15 cellular contexts compared by ENCODE assay signal in the genomic region with DNA sequence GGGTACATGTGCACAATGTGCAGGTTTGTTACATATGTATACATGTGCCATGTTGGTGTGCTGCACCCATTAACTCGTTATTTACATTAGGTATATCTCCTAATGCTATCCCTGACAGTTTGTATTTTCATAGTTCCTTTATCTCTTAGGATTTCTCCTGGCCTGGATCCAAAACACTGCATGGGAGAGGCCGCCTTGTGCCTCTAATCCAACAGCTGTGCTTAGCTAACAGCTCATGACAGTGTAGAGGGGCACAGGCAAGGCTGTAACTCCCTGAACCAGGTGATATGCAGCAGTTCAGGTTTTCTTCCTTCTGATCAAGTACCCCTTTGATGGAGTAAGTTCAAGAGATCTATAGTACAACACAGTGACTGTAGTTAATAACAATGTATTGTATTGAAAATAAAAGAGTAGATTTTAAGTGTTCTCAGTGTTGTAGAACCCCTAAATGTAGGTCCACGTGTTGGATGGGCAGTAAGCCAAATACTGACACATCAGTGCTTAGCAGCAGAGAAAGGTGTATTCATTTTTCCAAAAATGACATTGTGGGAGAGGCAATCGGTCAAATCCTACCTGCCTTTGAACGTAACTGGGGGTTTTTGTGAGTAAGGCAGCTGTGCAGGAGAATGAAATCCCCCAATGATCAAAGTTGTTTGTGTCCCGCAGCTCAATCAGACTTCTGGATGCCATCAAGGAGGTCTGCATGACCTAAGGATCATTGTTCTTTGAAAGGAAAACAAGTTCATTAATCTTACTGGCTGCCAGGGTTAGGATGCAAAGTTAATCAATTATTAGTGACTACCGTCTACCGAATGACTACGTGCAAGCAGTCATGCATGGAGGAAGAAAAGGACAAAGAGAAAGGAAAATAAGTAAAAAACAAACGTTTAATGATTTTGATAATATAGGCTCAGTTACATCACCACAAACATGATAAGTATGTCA.
DNase-seq lines count a peak whose midpoint lies in the region; ATAC-seq lines count a peak whose summit lies in the region.
"Had no signal": no experiment of that assay in that cellular context is flagged by ENCODE, and none has a peak within 500 bp of the region (broad histone marks: within the 10 kb centered on the region; RNA-seq: fewer than 3 reads in every experiment).

No MANE protein-coding gene starts in this region.

- no peak for ATAC-seq in GM21737 (IDR thresholded peaks at IDR 0.05; ENCODE audit: unreplicated experiment)
- no peak for ATAC-seq in HG03175 (IDR thresholded peaks at IDR 0.05; ENCODE audit: unreplicated experiment)
- ATAC-seq: activated naive CD4-positive, alpha-beta T cell treated with anti-CD3 and anti-CD28 coated beads, Interleukin-2, amount 50 U/mL, for 72 hours; PC-3; stimulated activated memory B cell treated with anti-CD40 and anti-IgM and Interleukin-4, amounts not matched to agents 10 μg/mL and 1 μg/mL and 100 μg/mL, for 72 hours had no signal

- DNase-seq in COR-L47 (lab: John Stamatoyannopoulos, UW), result peak; percentile 69
- DNase-seq in NCI-H1105 (lab: John Stamatoyannopoulos, UW), result peak; percentile 25
- DNase-seq in astrocyte of the hippocampus (ENCODE audit: low read depth, low spot score), result peak; percentile 13
- peak; percentile 93 for DNase-seq in kidney tubule cell (ENCODE audit: low spot score)
- no peak for DNase-seq in mesenteric fat pad (ENCODE audit: low spot score)
- no peak for DNase-seq in germinal center (ENCODE audit: low spot score)
- DNase-seq: heart left ventricle; MV-4-11; PC-3; stimulated activated CD4-positive, alpha-beta T cell treated with anti-CD3 and anti-CD28 coated beads, Interleukin-2, amount 100 ng/mL, for 24 hours; T-helper 2 cell had no signal

Comparison
In these comparisons a context has a peak if more than half of its experiments do, and no peak if none do; other contexts are left out.
1. DNase-seq: peak in COR-L47 (single experiment), NCI-H1105 (single experiment), astrocyte of the hippocampus (single experiment) and kidney tubule cell (single experiment); none in mesenteric fat pad (single experiment) and germinal center (single experiment).